In the genomic region with DNA sequence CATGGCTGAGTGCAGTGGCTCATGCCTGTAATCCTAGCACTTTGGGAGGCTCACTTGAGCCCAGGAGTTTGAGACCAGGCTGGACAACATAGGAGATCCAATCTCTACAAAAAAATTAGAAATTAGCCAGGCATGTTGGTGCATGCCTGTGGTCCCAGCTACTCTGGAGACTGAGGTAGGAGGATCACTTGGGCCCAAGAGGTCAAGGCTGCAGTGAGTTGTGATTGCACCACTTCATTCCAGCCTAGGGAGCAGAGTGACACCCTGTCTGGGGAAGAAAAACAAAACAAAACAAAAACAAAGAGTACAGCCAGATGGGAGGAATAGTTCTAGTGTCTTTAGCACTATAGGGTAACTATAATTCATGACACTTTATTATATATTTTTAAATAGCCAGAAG, we compare ENCODE assay signal across 21 cellular contexts. TPM values are rescaled to one million over a fixed set of nuclear protein-coding genes. Genes with fewer than 3 reads are reported as not detected.
DNase-seq lines count a peak whose midpoint lies in the region; ATAC-seq and TF ChIP-seq lines count a peak whose summit lies in the region.
"Had no signal": no experiment of that assay in that cellular context is flagged by ENCODE, and none has a peak within 500 bp of the region (broad histone marks: within the 10 kb centered on the region; RNA-seq: fewer than 3 reads in every experiment).

No MANE protein-coding gene starts in this region.

- no peaks in the 10 kb centered on the region for H3K9me3 Mint-ChIP-seq in WTC11

- H3K27ac ChIP-seq in mesenchymal stem cell (ENCODE audit: low read length, poor library complexity, severe bottlenecking): no peak overlapping the region
- H3K27ac ChIP-seq in RWPE1: no peak overlapping the region
- H3K27ac ChIP-seq: A549 had no signal

- no peak overlapping the region for H3K9ac ChIP-seq in mesenchymal stem cell (ENCODE audit: low read length)

- H3K23ac ChIP-seq in mesenchymal stem cell (ENCODE audit: low read length in 2 of 2): no peak overlapping the region

- no peak overlapping the region for H3K27ac Mint-ChIP-seq in WTC11
- H3K27ac Mint-ChIP-seq: CD14-positive monocyte had no signal

- H3K18ac ChIP-seq in mesenchymal stem cell (ENCODE audit: low read depth in 1 of 2, low read length in 2 of 2): peak overlapping the region in 1 of 2 experiments; percentile 24

- H3K4me3 ChIP-seq in mesenchymal stem cell (ENCODE audit: insufficient read depth in 1 of 2, low read depth in 1 of 2, low read length in 2 of 2): no peak overlapping the region
- H3K4me3 ChIP-seq: A549, HAP-1 had no signal

- no peak overlapping the region for H2AFZ ChIP-seq in mesenchymal stem cell (ENCODE audit: low read depth, low read length)

- H3K9me3 ChIP-seq in mesenchymal stem cell (ENCODE audit: control insufficient read depth, low read length): no peaks in the 10 kb centered on the region
- H3K9me3 ChIP-seq: A549, HAP-1 had no signal

- no peak overlapping the region for H3K14ac ChIP-seq in mesenchymal stem cell (ENCODE audit: low read length in 2 of 2)

- H3K4me1 ChIP-seq in mesenchymal stem cell (ENCODE audit: control insufficient read depth, insufficient read depth, low read depth, low read length): peaks cover 6% of the 10 kb centered on the region

- DNase-seq in GM03348 (ENCODE audit: low spot score) (peak; percentile 28), WTC11 (ENCODE audit: low spot score) (no peak), fibroblast of gingiva (ENCODE audit: low read depth) (peak; percentile 5), mesenchymal stem cell (peak; percentile 28), hepatic stellate cell (ENCODE audit: low spot score) (no peak), C1 segment of cervical spinal cord (lab: John Stamatoyannopoulos, UW) (no peak), RWPE1 (ENCODE audit: low spot score) (no peak)
- DNase-seq: DMS 273 treated with DMSO at 0.1 percent for 48 hours; KG1; NCI-H1436; NCI-H2029; NCI-H2171 treated with DMSO at 0.1 percent for 48 hours; NCI-H446 treated with DMSO at 0.1 percent for 48 hours; NK-92 treated with Interleukin-12 subunit alpha and Interleukin-12 subunit beta, amount 100 ng/mL, for 24 hours; SIG-M5 had no signal

- no peak for TF ChIP-seq CTCF in WTC11 (IDR thresholded peaks at IDR 0.05)
- TF ChIP-seq CTCF in RWPE1 (conservative IDR thresholded peaks at IDR 0.05; ENCODE audit: low read depth): no peak

- H4K8ac ChIP-seq in mesenchymal stem cell (ENCODE audit: low read length): no peak overlapping the region

- H4K91ac ChIP-seq in mesenchymal stem cell (ENCODE audit: low read length): no peak overlapping the region

- ATAC-seq in WTC11: no peak
- ATAC-seq: A549 had no signal

- H3K4me1 Mint-ChIP-seq in WTC11: 0 out of 2 replicates have a peak, but pooled peaks cover 4% of the 10 kb centered on the region
- H3K4me1 Mint-ChIP-seq: CD14-positive monocyte had no signal

- H3K4me3 Mint-ChIP-seq in WTC11: no peak overlapping the region
- H3K4me3 Mint-ChIP-seq: CD14-positive monocyte had no signal

- POLR2A ChIA-PET in WTC11 (lab: Charles Lee): no interaction called here
- POLR2A ChIA-PET in RWPE1 (lab: Yijun Ruan, JAX; ENCODE audit: low non-redundant PET): no interaction called here

- no peak overlapping the region for H2BK120ac ChIP-seq in mesenchymal stem cell (ENCODE audit: low read depth, low read length)

- H3K27me3 Mint-ChIP-seq in WTC11 (ENCODE audit: low read depth): peaks cover 29% of the 10 kb centered on the region

- no peaks in the 10 kb centered on the region for H3K36me3 Mint-ChIP-seq in WTC11
- H3K36me3 Mint-ChIP-seq: CD14-positive monocyte had no signal

- no peak overlapping the region for H2BK15ac ChIP-seq in mesenchymal stem cell (ENCODE audit: low read depth, poor library complexity, severe bottlenecking)

- no peaks in the 10 kb centered on the region for H3K36me3 ChIP-seq in mesenchymal stem cell (ENCODE audit: control insufficient read depth in 1 of 2, insufficient read depth in 2 of 2, low read depth in 1 of 2, low read length in 2 of 2)
- H3K36me3 ChIP-seq: HAP-1 had no signal

- no peaks in the 10 kb centered on the region for H3K79me1 ChIP-seq in mesenchymal stem cell (replicated peaks; ENCODE audit: low read length, poor library complexity, severe bottlenecking)

- H3K4me2 ChIP-seq in mesenchymal stem cell (ENCODE audit: low read length, poor library complexity, severe bottlenecking): no peak overlapping the region
- H3K4me2 ChIP-seq: A549 had no signal

- no peak overlapping the region for H3K4ac ChIP-seq in mesenchymal stem cell (ENCODE audit: low read depth in 1 of 2, low read length in 2 of 2)

- peaks cover 12 to 68% of the 10 kb centered on the region in 2 experiments for H3K27me3 ChIP-seq in mesenchymal stem cell (ENCODE audit: control insufficient read depth in 1 of 2, insufficient read depth in 1 of 2, low read length in 2 of 2)

- CTCF ChIA-PET in WTC11 (lab: Charles Lee): interaction anchor here (0.8 kb wide), 2 partner anchors 279 to 280 kb away, joined by 3 to 5 read pairs; no protein-coding TSS in a partner anchor
- CTCF ChIA-PET in RWPE1 (lab: Yijun Ruan, JAX): no interaction called here

- no peak overlapping the region for H2BK5ac ChIP-seq in mesenchymal stem cell (ENCODE audit: low read depth, low read length, poor library complexity, severe bottlenecking)

- H2BK12ac ChIP-seq in mesenchymal stem cell (ENCODE audit: low read length in 2 of 2): no peak overlapping the region

- no peak overlapping the region for H2AK5ac ChIP-seq in mesenchymal stem cell (ENCODE audit: low read length, severe bottlenecking)

TF ChIP-seq in WTC11, 78 proteins besides CTCF, POLR2A, EP300 and RAD21:
- TF ChIP-seq SMAD3 (CRISPR knock-in tag; IDR thresholded peaks at IDR 0.05; ENCODE audit: borderline replicate concordance) (no peak), ZNF138 (CRISPR knock-in tag; conservative IDR thresholded peaks at IDR 0.05) (no peak), GABPB1 (CRISPR knock-in tag; IDR thresholded peaks at IDR 0.05) (0 out of 2 replicates have a peak, but pooled peaks have one; percentile 14), OVOL2 (CRISPR knock-in tag; IDR thresholded peaks at IDR 0.05; ENCODE audit: borderline replicate concordance) (no peak)
- TF ChIP-seq, protein P1, sequence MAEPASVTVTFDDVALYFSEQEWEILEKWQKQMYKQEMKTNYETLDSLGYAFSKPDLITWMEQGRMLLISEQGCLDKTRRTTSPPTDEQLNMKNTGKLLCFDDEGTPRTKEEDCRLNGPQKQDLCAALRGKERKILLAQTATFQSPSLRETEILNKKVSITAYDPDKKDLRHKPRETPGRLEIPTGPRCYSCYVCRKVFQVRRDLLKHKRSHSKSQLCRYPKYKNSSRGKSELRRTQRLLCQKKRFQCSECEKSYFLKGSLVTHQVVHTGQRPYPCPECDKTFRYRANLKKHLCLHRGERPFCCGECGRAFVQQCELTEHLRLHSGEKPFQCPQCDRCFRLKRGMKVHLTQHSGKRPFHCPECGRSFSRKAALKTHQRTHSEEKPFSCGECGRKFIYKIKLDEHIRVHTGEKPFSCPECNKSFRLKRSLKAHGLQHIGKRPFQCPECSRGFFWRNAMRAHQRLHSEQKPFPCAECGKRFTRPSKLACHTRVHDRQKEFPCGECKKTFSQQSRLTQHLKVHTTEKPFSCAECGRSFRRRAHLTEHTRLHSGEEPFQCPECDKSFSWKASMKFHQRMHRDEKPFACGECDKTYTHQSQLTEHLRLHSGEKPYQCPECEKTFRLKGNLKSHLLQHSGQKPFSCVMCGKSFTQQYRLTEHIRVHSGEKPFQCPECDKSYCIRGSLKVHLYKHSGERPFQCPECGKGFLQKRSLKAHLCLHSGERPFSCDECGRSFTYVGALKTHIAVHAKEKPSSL (CRISPR knock-in tag; conservative IDR thresholded peaks at IDR 0.05): no peak

RNA-seq across cellular contexts. Expression of a gene that starts 26.2 kb away (rescaled TPM):
- total RNA-seq in WTC11 (2021): 116 to 140 TPM (median 129 TPM) in 3 replicates
- polyA plus RNA-seq in mesenchymal stem cell (2013, experiment 1 of 2): 86.5 TPM
- 88.6 TPM for polyA plus RNA-seq in mesenchymal stem cell (2013, experiment 2 of 2)

RNA-seq across cellular contexts. Expression of a gene that starts 27.1 kb away (rescaled TPM):
- total RNA-seq in WTC11 (2021): 2.1 to 2.6 TPM (median 2.6 TPM) in 3 replicates
- polyA plus RNA-seq in mesenchymal stem cell (2013, experiment 1 of 2): not detected
- 0.01 TPM for polyA plus RNA-seq in mesenchymal stem cell (2013, experiment 2 of 2)
- total RNA-seq: M059J, OCI-LY7, RPMI7951 had no signal
- polyA plus RNA-seq: CD14-positive monocyte had no signal

RNA-seq across cellular contexts. Expression of a gene that starts 37.1 kb away (rescaled TPM):
- total RNA-seq in WTC11 (2021): 24.8 to 25.2 TPM (median 24.9 TPM) in 3 replicates
- polyA plus RNA-seq in mesenchymal stem cell (2013, experiment 1 of 2): 3.3 TPM
- polyA plus RNA-seq in mesenchymal stem cell (2013, experiment 2 of 2): 3.1 TPM

RNA-seq across cellular contexts. Expression of a gene that starts 51.6 kb away (rescaled TPM):
- total RNA-seq in WTC11 (2021): 0.52 to 0.60 TPM (median 0.55 TPM) in 3 replicates
- polyA plus RNA-seq in mesenchymal stem cell (2013, experiment 1 of 2): not detected
- not detected for polyA plus RNA-seq in mesenchymal stem cell (2013, experiment 2 of 2)
- total RNA-seq: M059J, RPMI7951 had no signal
- polyA plus RNA-seq: A549, CD14-positive monocyte had no signal

RNA-seq across cellular contexts. Expression of a gene that starts 58.7 kb away (rescaled TPM):
- 148 to 155 TPM (median 151 TPM) in 3 replicates for total RNA-seq in WTC11 (2021)
- 58.5 TPM for polyA plus RNA-seq in mesenchymal stem cell (2013, experiment 1 of 2)
- 54.4 TPM for polyA plus RNA-seq in mesenchymal stem cell (2013, experiment 2 of 2)

Comparison
In these comparisons a context has a peak if more than half of its experiments do, and no peak if none do; other contexts are left out.
1. DNase-seq: peak in GM03348 (single experiment), fibroblast of gingiva (single experiment) and mesenchymal stem cell (single experiment); none in WTC11 (single experiment), hepatic stellate cell (single experiment), C1 segment of cervical spinal cord (0 of 14) and RWPE1 (single experiment).